ENCODE assay signal across 1 cellular context in genomic region chr2:208854717-208855116, GRCh38.
TF ChIP-seq lines count a peak whose summit lies in the region.

No MANE protein-coding gene starts in this region.

TF ChIP-seq in WTC11, 78 proteins besides CTCF, POLR2A, EP300 and RAD21 (continued from another document):
- TF ChIP-seq, protein P1, sequence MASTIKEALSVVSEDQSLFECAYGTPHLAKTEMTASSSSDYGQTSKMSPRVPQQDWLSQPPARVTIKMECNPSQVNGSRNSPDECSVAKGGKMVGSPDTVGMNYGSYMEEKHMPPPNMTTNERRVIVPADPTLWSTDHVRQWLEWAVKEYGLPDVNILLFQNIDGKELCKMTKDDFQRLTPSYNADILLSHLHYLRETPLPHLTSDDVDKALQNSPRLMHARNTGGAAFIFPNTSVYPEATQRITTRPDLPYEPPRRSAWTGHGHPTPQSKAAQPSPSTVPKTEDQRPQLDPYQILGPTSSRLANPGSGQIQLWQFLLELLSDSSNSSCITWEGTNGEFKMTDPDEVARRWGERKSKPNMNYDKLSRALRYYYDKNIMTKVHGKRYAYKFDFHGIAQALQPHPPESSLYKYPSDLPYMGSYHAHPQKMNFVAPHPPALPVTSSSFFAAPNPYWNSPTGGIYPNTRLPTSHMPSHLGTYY (CRISPR knock-in tag; IDR thresholded peaks at IDR 0.05) = no peak
